In the genomic region with DNA sequence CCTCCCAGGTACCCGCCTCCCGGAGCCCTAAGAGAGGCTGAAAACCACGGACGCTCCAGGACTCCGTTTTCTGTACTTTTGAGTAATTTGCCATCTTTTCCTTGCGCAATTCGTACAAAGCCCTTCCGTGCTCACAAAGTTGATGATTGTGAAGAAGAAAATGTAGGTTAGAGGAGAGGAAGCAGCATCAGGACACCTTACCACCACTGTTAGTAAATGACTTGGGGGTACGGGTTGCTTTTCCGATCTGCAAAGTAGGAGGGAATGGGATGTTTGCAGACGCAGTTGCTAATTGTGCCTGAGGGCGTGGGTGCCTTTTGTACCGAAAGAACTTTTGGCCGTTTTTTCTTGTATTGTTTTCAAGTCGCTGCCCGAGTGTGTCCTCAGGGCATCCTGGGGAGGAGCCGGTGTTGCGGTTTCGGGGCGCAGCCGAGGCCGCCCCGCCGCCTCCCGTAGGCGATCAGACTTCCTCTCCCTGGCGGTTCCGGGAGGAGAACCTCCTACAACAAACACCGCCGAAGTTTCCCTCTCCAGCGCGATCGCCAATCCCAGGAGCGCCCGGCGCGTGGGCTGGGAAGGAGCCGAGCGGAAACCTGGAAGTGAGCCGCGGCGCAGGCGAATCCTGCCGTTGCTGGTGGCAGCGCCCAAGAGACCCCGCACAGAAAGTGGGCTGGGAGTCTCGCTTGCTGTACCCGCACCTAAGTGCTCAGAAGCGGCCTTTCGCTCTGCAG, we compare ENCODE assay signal across 8 cellular contexts. TPM values are rescaled to one million over a fixed set of nuclear protein-coding genes. Genes with fewer than 3 reads are reported as not detected.
A peak's percentile ranks its signal among the peaks of the same experiment; 100 is the strongest.
DNase-seq lines count a peak whose midpoint lies in the region; ATAC-seq and TF ChIP-seq lines count a peak whose summit lies in the region.

No MANE protein-coding gene starts in this region.

- DNase-seq in Caki2 (ENCODE audit: low read depth) (peak; percentile 54), glutamatergic neuron (peak; percentile 52)
- DNase-seq in activated T-helper 1 cell treated with anti-CD3 and anti-CD28 coated beads, Interleukin-12 subunit alpha, Interleukin-12 subunit beta, Interleukin-2, Interleukin-4 antibody, amounts not matched to agents 30 ng/mL and 10 ng/mL and 1 ng/mL, durations not matched to agents 14 hours and 24 hours and 36 hours (ENCODE audit: low spot score), result no peak
- DNase-seq in stimulated activated naive CD4-positive, alpha-beta T cell (lab: John Stamatoyannopoulos, UW), result no peak

- no peaks in the 10 kb centered on the region for H3K9me3 ChIP-seq in HUES6 (ENCODE audit: control insufficient read depth, insufficient read depth, low read depth, low read length)
- no peaks in the 10 kb centered on the region for H3K9me3 ChIP-seq in neutrophil

- H3K27me3 ChIP-seq in HUES6 (ENCODE audit: control insufficient read depth, insufficient read depth, low read length) (peaks cover 50% of the 10 kb centered on the region), neutrophil (peaks cover 100% of the 10 kb centered on the region)

- H3K4me3 ChIP-seq in HUES6 (ENCODE audit: low read depth, low read length) (peak overlapping the region; percentile 84), neutrophil (ENCODE audit: low read depth in 1 of 2, low read length in 1 of 2) (peak overlapping the region; percentile 33 to 53)

- no peak for TF ChIP-seq CTCF in glutamatergic neuron (IDR thresholded peaks at IDR 0.05; ENCODE audit: partially characterized antibody, unreplicated experiment)
- no peak for TF ChIP-seq CTCF in neutrophil (IDR thresholded peaks at IDR 0.05)

- H3K36me3 Mint-ChIP-seq in activated T-helper 1 cell treated with anti-CD3 and anti-CD28 coated beads, Interleukin-12 subunit alpha, Interleukin-12 subunit beta, Interleukin-2, Interleukin-4 antibody, amounts not matched to agents 30 ng/mL and 10 ng/mL and 1 ng/mL, durations not matched to agents 14 hours and 24 hours and 36 hours (ENCODE audit: low read depth), result no peaks in the 10 kb centered on the region
- no peaks in the 10 kb centered on the region for H3K36me3 Mint-ChIP-seq in glutamatergic neuron (ENCODE audit: unreplicated experiment)

- H3K9me3 Mint-ChIP-seq in activated T-helper 1 cell treated with anti-CD3 and anti-CD28 coated beads, Interleukin-12 subunit alpha, Interleukin-12 subunit beta, Interleukin-2, Interleukin-4 antibody, amounts not matched to agents 30 ng/mL and 10 ng/mL and 1 ng/mL, durations not matched to agents 14 hours and 24 hours and 36 hours, result no peaks in the 10 kb centered on the region
- peaks cover 2% of the 10 kb centered on the region for H3K9me3 Mint-ChIP-seq in glutamatergic neuron (ENCODE audit: unreplicated experiment)

- peak overlapping the region; percentile 81 for H3K4me3 Mint-ChIP-seq in activated T-helper 1 cell treated with anti-CD3 and anti-CD28 coated beads, Interleukin-12 subunit alpha, Interleukin-12 subunit beta, Interleukin-2, Interleukin-4 antibody, amounts not matched to agents 30 ng/mL and 10 ng/mL and 1 ng/mL, durations not matched to agents 14 hours and 24 hours and 36 hours
- peak overlapping the region; percentile 83 for H3K4me3 Mint-ChIP-seq in glutamatergic neuron (ENCODE audit: unreplicated experiment)

- H3K9ac ChIP-seq in HUES6 (ENCODE audit: low read length), result peak overlapping the region; percentile 49

- peaks cover 22% of the 10 kb centered on the region for H3K4me1 Mint-ChIP-seq in activated T-helper 1 cell treated with anti-CD3 and anti-CD28 coated beads, Interleukin-12 subunit alpha, Interleukin-12 subunit beta, Interleukin-2, Interleukin-4 antibody, amounts not matched to agents 30 ng/mL and 10 ng/mL and 1 ng/mL, durations not matched to agents 14 hours and 24 hours and 36 hours (ENCODE audit: low read depth)
- peaks cover 4% of the 10 kb centered on the region for H3K4me1 Mint-ChIP-seq in glutamatergic neuron (ENCODE audit: low read depth, unreplicated experiment)

- in situ Hi-C loops in Caki2 (cut with HindIII; ENCODE audit: low pct_unique_long_range_greater_than_20kb, low sequenced_read_pairs), result no loop called here

- H3K27ac Mint-ChIP-seq in activated T-helper 1 cell treated with anti-CD3 and anti-CD28 coated beads, Interleukin-12 subunit alpha, Interleukin-12 subunit beta, Interleukin-2, Interleukin-4 antibody, amounts not matched to agents 30 ng/mL and 10 ng/mL and 1 ng/mL, durations not matched to agents 14 hours and 24 hours and 36 hours, result peak overlapping the region; percentile 40
- H3K27ac Mint-ChIP-seq in glutamatergic neuron (ENCODE audit: unreplicated experiment), result no peak overlapping the region

- no peak for ATAC-seq in HG03039 (IDR thresholded peaks at IDR 0.05; ENCODE audit: unreplicated experiment)
- ATAC-seq in HG03159 (IDR thresholded peaks at IDR 0.05; ENCODE audit: unreplicated experiment), result no peak

- intact Hi-C loops in activated T-helper 1 cell treated with anti-CD3 and anti-CD28 coated beads, Interleukin-12 subunit alpha, Interleukin-12 subunit beta, Interleukin-2, Interleukin-4 antibody, amounts not matched to agents 30 ng/mL and 10 ng/mL and 1 ng/mL, durations not matched to agents 14 hours and 24 hours and 36 hours (cut with micrococcal nuclease), result loop anchor here (5.0 kb wide), 1 partner anchor 607 kb away; a partner anchor contains a TSS

- H3K27me3 Mint-ChIP-seq in activated T-helper 1 cell treated with anti-CD3 and anti-CD28 coated beads, Interleukin-12 subunit alpha, Interleukin-12 subunit beta, Interleukin-2, Interleukin-4 antibody, amounts not matched to agents 30 ng/mL and 10 ng/mL and 1 ng/mL, durations not matched to agents 14 hours and 24 hours and 36 hours (ENCODE audit: insufficient read depth), result peaks cover 65% of the 10 kb centered on the region
- peaks cover 21% of the 10 kb centered on the region for H3K27me3 Mint-ChIP-seq in glutamatergic neuron (ENCODE audit: unreplicated experiment)

- H3K27ac ChIP-seq in HUES6 (ENCODE audit: low read depth, low read length) (no peak overlapping the region), neutrophil (no peak overlapping the region)

- H3K36me3 ChIP-seq in HUES6 (ENCODE audit: control insufficient read depth, insufficient read depth, low read length) (no peaks in the 10 kb centered on the region), neutrophil (no peaks in the 10 kb centered on the region)

- H3K4me1 ChIP-seq in HUES6 (ENCODE audit: control insufficient read depth, insufficient read depth, low read length) (peaks cover 14% of the 10 kb centered on the region), neutrophil (ENCODE audit: control insufficient read depth in 1 of 2, insufficient read depth in 1 of 2, low read depth in 1 of 2, low read length in 1 of 2) (peaks cover 32 to 37% of the 10 kb centered on the region in 2 experiments)

RNA-seq across cellular contexts. Expression of a gene that starts 1.0 kb away (rescaled TPM):
- 4.2 and 12.7 TPM in 2 replicates for total RNA-seq in Caki2 (2014; rRNA removed; shearing (Covaris generic); ENCODE audit: low replicate concordance)
- total RNA-seq in activated T-helper 1 cell treated with anti-CD3 and anti-CD28 coated beads, Interleukin-12 subunit alpha, Interleukin-12 subunit beta, Interleukin-2, Interleukin-4 antibody, amounts not matched to agents 30 ng/mL and 10 ng/mL and 1 ng/mL, durations not matched to agents 14 hours and 24 hours and 36 hours, result not detected in 2 replicates
- not detected for total RNA-seq in glutamatergic neuron (ENCODE audit: unreplicated experiment)

Comparison
In these comparisons a context has a peak if more than half of its experiments do, and no peak if none do; other contexts are left out.
1. DNase-seq: peak in Caki2 (single experiment) and glutamatergic neuron (single experiment); none in activated T-helper 1 cell treated with anti-CD3 and anti-CD28 coated beads, Interleukin-12 subunit alpha, Interleukin-12 subunit beta, Interleukin-2, Interleukin-4 antibody, amounts not matched to agents 30 ng/mL and 10 ng/mL and 1 ng/mL, durations not matched to agents 14 hours and 24 hours and 36 hours (single experiment) and stimulated activated naive CD4-positive, alpha-beta T cell (0 of 6).